In the genomic region with DNA sequence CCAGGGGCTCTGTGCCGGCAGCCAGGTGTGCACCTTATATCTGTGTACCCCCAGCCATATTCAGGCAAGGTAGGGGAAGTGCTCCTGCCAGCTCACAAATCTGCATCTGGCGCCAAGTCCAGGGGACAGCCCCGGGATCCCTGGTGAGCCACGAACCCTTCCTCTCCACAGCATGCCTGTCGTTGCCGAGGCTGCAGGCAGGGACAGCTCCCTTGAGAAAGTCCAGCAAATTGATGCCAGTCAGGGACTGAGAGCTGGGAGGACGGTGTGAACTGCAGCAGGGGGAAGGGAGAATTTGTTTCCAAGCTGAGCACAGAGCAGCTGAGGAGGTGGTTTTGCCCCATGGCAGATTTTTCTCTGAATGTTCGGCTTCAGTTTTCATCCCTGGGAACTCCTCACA, we compare ENCODE assay signal across 2 cellular contexts.
A peak's percentile ranks its signal among the peaks of the same experiment; 100 is the strongest.
TF ChIP-seq lines count a peak whose summit lies in the region.

No MANE protein-coding gene starts in this region.

TF ChIP-seq in A549, 52 proteins besides CTCF, POLR2A, EP300 and RAD21:
- TF ChIP-seq HEYL (CRISPR knock-in tag; IDR thresholded peaks at IDR 0.05) = no peak
- no peak for TF ChIP-seq POLR2AphosphoS2 (conservative IDR thresholded peaks at IDR 0.05; ENCODE audit: low read length)
- TF ChIP-seq RFX5 (IDR thresholded peaks at IDR 0.05) = no peak
- no peak for TF ChIP-seq FOSL2 (IDR thresholded peaks at IDR 0.05)
- TF ChIP-seq FOSL2 (CRISPR knock-in tag; IDR thresholded peaks at IDR 0.05) = no peak
- TF ChIP-seq RNF2 (IDR thresholded peaks at IDR 0.05; ENCODE audit: borderline replicate concordance, low read depth) = no peak
- TF ChIP-seq CHD2 (IDR thresholded peaks at IDR 0.05; ENCODE audit: low read length, partially characterized antibody) = no peak
- no peak for TF ChIP-seq CBX8 (IDR thresholded peaks at IDR 0.05)
- TF ChIP-seq FOXS1 (CRISPR knock-in tag; IDR thresholded peaks at IDR 0.05) = no peak
- TF ChIP-seq HDAC2 (IDR thresholded peaks at IDR 0.05) = no peak

TF ChIP-seq in HepG2, 621 proteins besides CTCF, POLR2A, EP300 and RAD21 (continues in another document):
- no peak for TF ChIP-seq ZFX (CRISPR knock-in tag; IDR thresholded peaks at IDR 0.05; ENCODE audit: low read depth)
- TF ChIP-seq, protein P1, sequence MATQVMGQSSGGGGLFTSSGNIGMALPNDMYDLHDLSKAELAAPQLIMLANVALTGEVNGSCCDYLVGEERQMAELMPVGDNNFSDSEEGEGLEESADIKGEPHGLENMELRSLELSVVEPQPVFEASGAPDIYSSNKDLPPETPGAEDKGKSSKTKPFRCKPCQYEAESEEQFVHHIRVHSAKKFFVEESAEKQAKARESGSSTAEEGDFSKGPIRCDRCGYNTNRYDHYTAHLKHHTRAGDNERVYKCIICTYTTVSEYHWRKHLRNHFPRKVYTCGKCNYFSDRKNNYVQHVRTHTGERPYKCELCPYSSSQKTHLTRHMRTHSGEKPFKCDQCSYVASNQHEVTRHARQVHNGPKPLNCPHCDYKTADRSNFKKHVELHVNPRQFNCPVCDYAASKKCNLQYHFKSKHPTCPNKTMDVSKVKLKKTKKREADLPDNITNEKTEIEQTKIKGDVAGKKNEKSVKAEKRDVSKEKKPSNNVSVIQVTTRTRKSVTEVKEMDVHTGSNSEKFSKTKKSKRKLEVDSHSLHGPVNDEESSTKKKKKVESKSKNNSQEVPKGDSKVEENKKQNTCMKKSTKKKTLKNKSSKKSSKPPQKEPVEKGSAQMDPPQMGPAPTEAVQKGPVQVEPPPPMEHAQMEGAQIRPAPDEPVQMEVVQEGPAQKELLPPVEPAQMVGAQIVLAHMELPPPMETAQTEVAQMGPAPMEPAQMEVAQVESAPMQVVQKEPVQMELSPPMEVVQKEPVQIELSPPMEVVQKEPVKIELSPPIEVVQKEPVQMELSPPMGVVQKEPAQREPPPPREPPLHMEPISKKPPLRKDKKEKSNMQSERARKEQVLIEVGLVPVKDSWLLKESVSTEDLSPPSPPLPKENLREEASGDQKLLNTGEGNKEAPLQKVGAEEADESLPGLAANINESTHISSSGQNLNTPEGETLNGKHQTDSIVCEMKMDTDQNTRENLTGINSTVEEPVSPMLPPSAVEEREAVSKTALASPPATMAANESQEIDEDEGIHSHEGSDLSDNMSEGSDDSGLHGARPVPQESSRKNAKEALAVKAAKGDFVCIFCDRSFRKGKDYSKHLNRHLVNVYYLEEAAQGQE (IDR thresholded peaks at IDR 0.05; ENCODE audit: borderline replicate concordance in 1 of 2, low read depth in 1 of 2, low read length in 2 of 2) = peak in 1 of 2 experiments; percentile 35; a peak in 2 of 4 replicates
- no peak for TF ChIP-seq FIP1L1 (IDR thresholded peaks at IDR 0.05; ENCODE audit: borderline replicate concordance, insufficient read depth, low read depth, low read length)
- TF ChIP-seq, protein P2, sequence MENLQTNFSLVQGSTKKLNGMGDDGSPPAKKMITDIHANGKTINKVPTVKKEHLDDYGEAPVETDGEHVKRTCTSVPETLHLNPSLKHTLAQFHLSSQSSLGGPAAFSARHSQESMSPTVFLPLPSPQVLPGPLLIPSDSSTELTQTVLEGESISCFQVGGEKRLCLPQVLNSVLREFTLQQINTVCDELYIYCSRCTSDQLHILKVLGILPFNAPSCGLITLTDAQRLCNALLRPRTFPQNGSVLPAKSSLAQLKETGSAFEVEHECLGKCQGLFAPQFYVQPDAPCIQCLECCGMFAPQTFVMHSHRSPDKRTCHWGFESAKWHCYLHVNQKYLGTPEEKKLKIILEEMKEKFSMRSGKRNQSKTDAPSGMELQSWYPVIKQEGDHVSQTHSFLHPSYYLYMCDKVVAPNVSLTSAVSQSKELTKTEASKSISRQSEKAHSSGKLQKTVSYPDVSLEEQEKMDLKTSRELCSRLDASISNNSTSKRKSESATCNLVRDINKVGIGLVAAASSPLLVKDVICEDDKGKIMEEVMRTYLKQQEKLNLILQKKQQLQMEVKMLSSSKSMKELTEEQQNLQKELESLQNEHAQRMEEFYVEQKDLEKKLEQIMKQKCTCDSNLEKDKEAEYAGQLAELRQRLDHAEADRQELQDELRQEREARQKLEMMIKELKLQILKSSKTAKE (CRISPR knock-in tag; IDR thresholded peaks at IDR 0.05; ENCODE audit: borderline replicate concordance) = no peak
- TF ChIP-seq TARDBP (CRISPR knock-in tag; IDR thresholded peaks at IDR 0.05) = no peak
- peak; percentile 57 for TF ChIP-seq TEAD3 (CRISPR knock-in tag; optimal IDR thresholded peaks at IDR 0.05; ENCODE audit: borderline replicate concordance)
- TF ChIP-seq ZNF335 (CRISPR knock-in tag; IDR thresholded peaks at IDR 0.05) = no peak
- TF ChIP-seq, protein P3, sequence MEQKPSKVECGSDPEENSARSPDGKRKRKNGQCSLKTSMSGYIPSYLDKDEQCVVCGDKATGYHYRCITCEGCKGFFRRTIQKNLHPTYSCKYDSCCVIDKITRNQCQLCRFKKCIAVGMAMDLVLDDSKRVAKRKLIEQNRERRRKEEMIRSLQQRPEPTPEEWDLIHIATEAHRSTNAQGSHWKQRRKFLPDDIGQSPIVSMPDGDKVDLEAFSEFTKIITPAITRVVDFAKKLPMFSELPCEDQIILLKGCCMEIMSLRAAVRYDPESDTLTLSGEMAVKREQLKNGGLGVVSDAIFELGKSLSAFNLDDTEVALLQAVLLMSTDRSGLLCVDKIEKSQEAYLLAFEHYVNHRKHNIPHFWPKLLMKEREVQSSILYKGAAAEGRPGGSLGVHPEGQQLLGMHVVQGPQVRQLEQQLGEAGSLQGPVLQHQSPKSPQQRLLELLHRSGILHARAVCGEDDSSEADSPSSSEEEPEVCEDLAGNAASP (CRISPR knock-in tag; IDR thresholded peaks at IDR 0.05; ENCODE audit: borderline replicate concordance) = no peak
- TF ChIP-seq ZNF274 (CRISPR knock-in tag; IDR thresholded peaks at IDR 0.05) = no peak
- TF ChIP-seq, protein P4, sequence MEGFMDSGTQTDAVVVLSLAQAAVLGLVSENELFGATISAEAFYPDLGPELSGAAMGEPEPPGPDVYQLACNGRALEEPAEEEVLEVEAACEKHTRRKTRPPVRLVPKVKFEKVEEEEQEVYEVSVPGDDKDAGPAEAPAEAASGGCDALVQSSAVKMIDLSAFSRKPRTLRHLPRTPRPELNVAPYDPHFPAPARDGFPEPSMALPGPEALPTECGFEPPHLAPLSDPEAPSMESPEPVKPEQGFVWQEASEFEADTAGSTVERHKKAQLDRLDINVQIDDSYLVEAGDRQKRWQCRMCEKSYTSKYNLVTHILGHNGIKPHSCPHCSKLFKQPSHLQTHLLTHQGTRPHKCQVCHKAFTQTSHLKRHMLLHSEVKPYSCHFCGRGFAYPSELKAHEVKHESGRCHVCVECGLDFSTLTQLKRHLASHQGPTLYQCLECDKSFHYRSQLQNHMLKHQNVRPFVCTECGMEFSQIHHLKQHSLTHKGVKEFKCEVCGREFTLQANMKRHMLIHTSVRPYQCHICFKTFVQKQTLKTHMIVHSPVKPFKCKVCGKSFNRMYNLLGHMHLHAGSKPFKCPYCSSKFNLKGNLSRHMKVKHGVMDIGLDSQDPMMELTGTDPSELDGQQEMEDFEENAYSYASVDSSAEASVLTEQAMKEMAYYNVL (CRISPR knock-in tag; IDR thresholded peaks at IDR 0.05; ENCODE audit: borderline replicate concordance) = no peak
- TF ChIP-seq HNRNPLL (IDR thresholded peaks at IDR 0.05; ENCODE audit: low read depth, low read length, poor library complexity, severe bottlenecking) = no peak
- TF ChIP-seq, protein P5, sequence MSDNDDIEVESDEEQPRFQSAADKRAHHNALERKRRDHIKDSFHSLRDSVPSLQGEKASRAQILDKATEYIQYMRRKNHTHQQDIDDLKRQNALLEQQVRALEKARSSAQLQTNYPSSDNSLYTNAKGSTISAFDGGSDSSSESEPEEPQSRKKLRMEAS (IDR thresholded peaks at IDR 0.05) = peak; percentile 54; the same call in 1 of the 2 replicates
- TF ChIP-seq ZNF768 (CRISPR knock-in tag; IDR thresholded peaks at IDR 0.05) = 0 out of 2 replicates have a peak, but pooled peaks have one; percentile 31
- no peak for TF ChIP-seq SRF (IDR thresholded peaks at IDR 0.05; ENCODE audit: low read depth, low read length)
- TF ChIP-seq ZNF460 (CRISPR knock-in tag; IDR thresholded peaks at IDR 0.05; ENCODE audit: borderline replicate concordance) = no peak
- TF ChIP-seq, protein P6, sequence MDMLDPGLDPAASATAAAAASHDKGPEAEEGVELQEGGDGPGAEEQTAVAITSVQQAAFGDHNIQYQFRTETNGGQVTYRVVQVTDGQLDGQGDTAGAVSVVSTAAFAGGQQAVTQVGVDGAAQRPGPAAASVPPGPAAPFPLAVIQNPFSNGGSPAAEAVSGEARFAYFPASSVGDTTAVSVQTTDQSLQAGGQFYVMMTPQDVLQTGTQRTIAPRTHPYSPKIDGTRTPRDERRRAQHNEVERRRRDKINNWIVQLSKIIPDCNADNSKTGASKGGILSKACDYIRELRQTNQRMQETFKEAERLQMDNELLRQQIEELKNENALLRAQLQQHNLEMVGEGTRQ (IDR thresholded peaks at IDR 0.05; ENCODE audit: low read depth, low read length) = no peak
- TF ChIP-seq, protein P6 (CRISPR knock-in tag; IDR thresholded peaks at IDR 0.05; ENCODE audit: borderline replicate concordance) = no peak
- TF ChIP-seq, protein P7, sequence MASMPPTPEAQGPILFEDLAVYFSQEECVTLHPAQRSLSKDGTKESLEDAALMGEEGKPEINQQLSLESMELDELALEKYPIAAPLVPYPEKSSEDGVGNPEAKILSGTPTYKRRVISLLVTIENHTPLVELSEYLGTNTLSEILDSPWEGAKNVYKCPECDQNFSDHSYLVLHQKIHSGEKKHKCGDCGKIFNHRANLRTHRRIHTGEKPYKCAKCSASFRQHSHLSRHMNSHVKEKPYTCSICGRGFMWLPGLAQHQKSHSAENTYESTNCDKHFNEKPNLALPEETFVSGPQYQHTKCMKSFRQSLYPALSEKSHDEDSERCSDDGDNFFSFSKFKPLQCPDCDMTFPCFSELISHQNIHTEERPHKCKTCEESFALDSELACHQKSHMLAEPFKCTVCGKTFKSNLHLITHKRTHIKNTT (CRISPR knock-in tag; IDR thresholded peaks at IDR 0.05) = no peak
- TF ChIP-seq ZBTB42 (CRISPR knock-in tag; IDR thresholded peaks at IDR 0.05) = no peak
- TF ChIP-seq TOE1 (CRISPR knock-in tag; IDR thresholded peaks at IDR 0.05) = no peak
- TF ChIP-seq MATR3 (CRISPR knock-in tag; IDR thresholded peaks at IDR 0.05) = no peak
- peak; percentile 80 for TF ChIP-seq ZNF263 (CRISPR knock-in tag; IDR thresholded peaks at IDR 0.05)
- no peak for TF ChIP-seq ZNF431 (CRISPR knock-in tag; IDR thresholded peaks at IDR 0.05; ENCODE audit: borderline replicate concordance, low read depth)
- TF ChIP-seq, protein P8, sequence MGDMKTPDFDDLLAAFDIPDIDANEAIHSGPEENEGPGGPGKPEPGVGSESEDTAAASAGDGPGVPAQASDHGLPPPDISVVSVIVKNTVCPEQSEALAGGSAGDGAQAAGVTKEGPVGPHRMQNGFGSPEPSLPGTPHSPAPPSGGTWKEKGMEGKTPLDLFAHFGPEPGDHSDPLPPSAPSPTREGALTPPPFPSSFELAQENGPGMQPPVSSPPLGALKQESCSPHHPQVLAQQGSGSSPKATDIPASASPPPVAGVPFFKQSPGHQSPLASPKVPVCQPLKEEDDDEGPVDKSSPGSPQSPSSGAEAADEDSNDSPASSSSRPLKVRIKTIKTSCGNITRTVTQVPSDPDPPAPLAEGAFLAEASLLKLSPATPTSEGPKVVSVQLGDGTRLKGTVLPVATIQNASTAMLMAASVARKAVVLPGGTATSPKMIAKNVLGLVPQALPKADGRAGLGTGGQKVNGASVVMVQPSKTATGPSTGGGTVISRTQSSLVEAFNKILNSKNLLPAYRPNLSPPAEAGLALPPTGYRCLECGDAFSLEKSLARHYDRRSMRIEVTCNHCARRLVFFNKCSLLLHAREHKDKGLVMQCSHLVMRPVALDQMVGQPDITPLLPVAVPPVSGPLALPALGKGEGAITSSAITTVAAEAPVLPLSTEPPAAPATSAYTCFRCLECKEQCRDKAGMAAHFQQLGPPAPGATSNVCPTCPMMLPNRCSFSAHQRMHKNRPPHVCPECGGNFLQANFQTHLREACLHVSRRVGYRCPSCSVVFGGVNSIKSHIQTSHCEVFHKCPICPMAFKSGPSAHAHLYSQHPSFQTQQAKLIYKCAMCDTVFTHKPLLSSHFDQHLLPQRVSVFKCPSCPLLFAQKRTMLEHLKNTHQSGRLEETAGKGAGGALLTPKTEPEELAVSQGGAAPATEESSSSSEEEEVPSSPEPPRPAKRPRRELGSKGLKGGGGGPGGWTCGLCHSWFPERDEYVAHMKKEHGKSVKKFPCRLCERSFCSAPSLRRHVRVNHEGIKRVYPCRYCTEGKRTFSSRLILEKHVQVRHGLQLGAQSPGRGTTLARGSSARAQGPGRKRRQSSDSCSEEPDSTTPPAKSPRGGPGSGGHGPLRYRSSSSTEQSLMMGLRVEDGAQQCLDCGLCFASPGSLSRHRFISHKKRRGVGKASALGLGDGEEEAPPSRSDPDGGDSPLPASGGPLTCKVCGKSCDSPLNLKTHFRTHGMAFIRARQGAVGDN (CRISPR knock-in tag; IDR thresholded peaks at IDR 0.05) = peak; percentile 56
- no peak for TF ChIP-seq ZC3H4 (CRISPR knock-in tag; IDR thresholded peaks at IDR 0.05; ENCODE audit: borderline replicate concordance)
- TF ChIP-seq JUNB (CRISPR knock-in tag; IDR thresholded peaks at IDR 0.05; ENCODE audit: borderline replicate concordance) = no peak
- peak; percentile 55; the same call in 1 of the 2 replicates for TF ChIP-seq SALL1 (CRISPR knock-in tag; IDR thresholded peaks at IDR 0.05)
- 0 out of 2 replicates have a peak, but pooled peaks have one; percentile 24 for TF ChIP-seq TAF1 (CRISPR knock-in tag; IDR thresholded peaks at IDR 0.05)
- TF ChIP-seq ZNF792 (CRISPR knock-in tag; IDR thresholded peaks at IDR 0.05) = no peak
- 0 out of 2 replicates have a peak, but pooled peaks have one; percentile 39 for TF ChIP-seq CCDC6 (CRISPR knock-in tag; IDR thresholded peaks at IDR 0.05)
